Comparison of ENCODE assay signal across 8 cellular contexts in the genomic region with DNA sequence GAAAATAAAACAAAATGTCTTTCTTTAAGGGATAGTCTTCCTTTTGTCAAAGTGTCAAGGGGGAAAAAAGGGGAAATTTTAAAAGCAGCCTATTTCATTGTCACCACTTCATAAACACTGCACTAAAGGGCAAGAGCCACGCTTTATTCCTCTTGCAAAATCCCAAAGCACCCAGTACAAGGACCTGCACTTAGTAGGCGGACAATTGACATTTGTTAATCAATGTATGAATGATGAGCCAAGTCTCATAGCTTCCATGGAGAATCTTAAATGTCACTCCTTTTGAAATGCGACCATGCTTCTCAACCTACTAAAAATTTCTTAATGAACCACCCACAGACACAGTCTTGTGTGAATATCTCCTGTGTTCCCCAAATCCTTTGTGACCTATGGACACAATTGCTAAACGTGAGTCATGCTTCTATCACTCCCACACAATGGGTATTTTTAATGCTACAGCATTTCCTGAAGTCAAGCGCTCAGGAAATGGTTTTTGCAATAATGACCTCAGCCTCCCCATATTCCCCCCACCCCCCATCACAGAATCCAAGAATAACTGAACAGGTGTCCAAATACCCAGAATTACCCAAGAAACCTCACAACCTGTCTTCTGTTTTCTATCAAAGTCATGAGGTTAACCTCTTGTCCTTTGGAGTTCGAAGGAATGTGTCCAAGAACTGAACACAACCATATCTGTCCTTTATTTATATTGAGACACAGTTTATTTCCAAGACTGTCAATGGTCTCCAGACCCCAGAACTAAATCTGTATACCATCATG.
DNase-seq lines count a peak whose midpoint lies in the region; ATAC-seq and TF ChIP-seq lines count a peak whose summit lies in the region.

No MANE protein-coding gene starts in this region.

- H3K4me3 ChIP-seq in skeletal muscle cell (ENCODE audit: low read depth, low read length) (no peak overlapping the region), WERI-Rb-1 (ENCODE audit: low read depth, low read length) (no peak overlapping the region)

- TF ChIP-seq CTCF in WERI-Rb-1 (IDR thresholded peaks at IDR 0.05; ENCODE audit: low read depth, low read length), result no peak

- no peaks in the 10 kb centered on the region for H3K36me3 ChIP-seq in WERI-Rb-1

- peak; percentile 33 to 52 for DNase-seq in activated CD4-positive, alpha-beta T cell treated with anti-CD3 and anti-CD28 coated beads for 4 hours
- no peak for DNase-seq in activated CD4-positive, alpha-beta T cell treated with anti-CD3 and anti-CD28 coated beads, Interleukin-2, amount 50 U/mL, for 48 hours
- DNase-seq in RPMI8226 (peak; percentile 87), skeletal muscle cell (ENCODE audit: low read depth) (peak; percentile 79), WERI-Rb-1 (no peak), NCI-H2196 treated with DMSO at 0.1 percent for 48 hours (lab: John Stamatoyannopoulos, UW; ENCODE audit: unreplicated experiment) (no peak)

- H3K27ac ChIP-seq in WERI-Rb-1, result no peak overlapping the region

- no peaks in the 10 kb centered on the region for H3K27me3 ChIP-seq in WERI-Rb-1 (ENCODE audit: insufficient read depth, low read depth, severe bottlenecking)

- H3K9me3 ChIP-seq in WERI-Rb-1 (ENCODE audit: severe bottlenecking), result no peaks in the 10 kb centered on the region

- peak; percentile 53 for ATAC-seq in HG02870 (IDR thresholded peaks at IDR 0.05; ENCODE audit: unreplicated experiment)
- peak; percentile 78 for ATAC-seq in esophagus mucosa

Comparison
In these comparisons a context has a peak if more than half of its experiments do, and no peak if none do; other contexts are left out.
1. DNase-seq: peak in activated CD4-positive, alpha-beta T cell treated with anti-CD3 and anti-CD28 coated beads for 4 hours (2 of 2), RPMI8226 (single experiment) and skeletal muscle cell (single experiment); none in activated CD4-positive, alpha-beta T cell treated with anti-CD3 and anti-CD28 coated beads, Interleukin-2, amount 50 U/mL, for 48 hours (0 of 2), WERI-Rb-1 (single experiment) and NCI-H2196 treated with DMSO at 0.1 percent for 48 hours (single experiment).